17 cellular contexts compared by ENCODE assay signal in genomic region chr11:116427337-116427902, GRCh38.
"Had no signal": no experiment of that assay in that cellular context is flagged by ENCODE, and none has a peak within 500 bp of the region (broad histone marks: within the 10 kb centered on the region; RNA-seq: fewer than 3 reads in every experiment).

No MANE protein-coding gene starts in this region.

- H3K36me3 ChIP-seq: ascending aorta, esophagus squamous epithelium, neutrophil, right lobe of liver, transverse colon had no signal

- H3K27me3 ChIP-seq: ascending aorta, neutrophil, right lobe of liver, transverse colon had no signal

- ATAC-seq: activated CD8-positive, alpha-beta T cell treated with anti-CD3 and anti-CD28 coated beads, Interleukin-2, amount 10 ng/mL, durations not matched to agents 7 days and 5 days; stimulated activated naive B cell treated with anti-CD40 and anti-IgM and Interleukin-4, amounts not matched to agents 10 μg/mL and 1 μg/mL and 100 μg/mL, for 72 hours; T-cell; WTC11 had no signal

- H3K9me3 ChIP-seq: ascending aorta, esophagus squamous epithelium, neutrophil, right lobe of liver, transverse colon had no signal

- H3K4me3 ChIP-seq: ascending aorta, esophagus squamous epithelium, right lobe of liver, transverse colon had no signal

- H3K27ac ChIP-seq: ascending aorta, esophagus squamous epithelium, neutrophil, right lobe of liver, transverse colon had no signal

- FAIRE-seq: colon had no signal

- H3K4me1 ChIP-seq: ascending aorta, esophagus squamous epithelium, right lobe of liver had no signal

- DNase-seq: activated CD4-positive, alpha-beta T cell treated with anti-CD3 and anti-CD28 coated beads for 48 hours; activated CD8-positive, alpha-beta memory T cell treated with anti-CD3 and anti-CD28 coated beads, Interleukin-2, amount 50 U/mL, for 48 hours; activated CD8-positive, alpha-beta T cell treated with anti-CD3 and anti-CD28 coated beads, Interleukin-2, amount 10 ng/mL, durations not matched to agents 7 days and 5 days; activated naive CD8-positive, alpha-beta T cell treated with anti-CD3 and anti-CD28 coated beads, Interleukin-2, amount 10 ng/mL, durations not matched to agents 7 days and 5 days; esophagus squamous epithelium; foreskin fibroblast; glutamatergic neuron; immature natural killer cell; right lobe of liver; stimulated activated CD4-positive, alpha-beta T cell treated with anti-CD3 and anti-CD28 coated beads, Interleukin-2, amount 100 ng/mL, for 24 hours; stimulated activated naive B cell treated with anti-CD40 and anti-IgM and Interleukin-4, amounts not matched to agents 10 μg/mL and 1 μg/mL and 100 μg/mL, for 72 hours; T-cell; transverse colon had no signal
